8 cellular contexts compared by ENCODE assay signal in the genomic region with DNA sequence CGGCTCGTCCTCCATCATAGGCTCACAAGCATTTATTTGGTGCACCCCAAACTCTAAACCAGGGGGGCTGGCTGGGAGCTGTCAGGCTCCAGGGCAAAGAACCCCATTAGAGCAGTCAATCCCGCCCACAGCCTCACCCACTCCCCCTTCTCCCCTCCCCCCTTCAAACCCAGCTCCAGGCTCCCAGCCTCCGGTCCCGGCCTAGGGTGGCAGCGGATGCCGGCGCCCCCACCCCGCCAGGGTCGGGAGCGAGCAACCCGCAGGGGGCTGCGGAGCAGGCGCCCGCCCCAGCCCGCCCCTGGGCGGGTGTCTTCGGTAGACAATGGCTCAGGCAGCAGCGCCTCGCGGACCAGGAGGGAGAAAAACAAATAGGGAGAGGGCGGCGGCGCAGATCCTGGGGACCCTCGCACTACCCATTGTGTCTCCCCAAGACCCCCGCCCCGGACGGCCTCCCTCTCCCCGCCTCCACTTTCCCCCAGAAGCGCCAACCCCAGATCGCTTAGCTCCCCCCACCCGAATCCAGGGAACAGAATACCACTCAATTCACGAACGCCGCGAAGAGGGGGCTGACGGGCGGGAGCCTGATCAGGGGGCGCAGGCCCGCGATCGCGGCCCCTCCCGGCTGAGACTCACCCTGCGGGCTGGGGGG. TPM values are rescaled to one million over a fixed set of nuclear protein-coding genes. Genes with fewer than 3 reads are reported as not detected.
A peak's percentile ranks its signal among the peaks of the same experiment; 100 is the strongest.
DNase-seq lines count a peak whose midpoint lies in the region; ATAC-seq lines count a peak whose summit lies in the region.

No MANE protein-coding gene starts in this region.

- no peaks in the 10 kb centered on the region for H3K36me3 Mint-ChIP-seq in stimulated activated naive B cell treated with anti-CD40 and anti-IgM and Interleukin-4, amounts not matched to agents 10 μg/mL and 1 μg/mL and 100 μg/mL, for 72 hours

- H3K27ac ChIP-seq in angular gyrus (ENCODE audit: low read depth, low read length) (peak overlapping the region; percentile 55), iPS-20b (ENCODE audit: low read length) (no peak overlapping the region)

- ATAC-seq in stimulated activated naive B cell treated with anti-CD40 and anti-IgM and Interleukin-4, amounts not matched to agents 10 μg/mL and 1 μg/mL and 100 μg/mL, for 72 hours (replicated peaks) = peak; percentile 48 to 59
- ATAC-seq in GM18909 (IDR thresholded peaks at IDR 0.05; ENCODE audit: poor library complexity, unreplicated experiment) (no peak), HG02973 (IDR thresholded peaks at IDR 0.05; ENCODE audit: unreplicated experiment) (no peak)

- no peak for DNase-seq in Jurkat, Clone E6-1 (ENCODE audit: low read depth, low spot score)
- no peak for DNase-seq in stimulated activated naive B cell treated with anti-CD40 and anti-IgM and Interleukin-4, amounts not matched to agents 10 μg/mL and 1 μg/mL and 100 μg/mL, for 72 hours
- DNase-seq in MV-4-11 (lab: John Stamatoyannopoulos, UW) = no peak

- H3K4me3 ChIP-seq in Jurkat, Clone E6-1 (ENCODE audit: low read length) = peak overlapping the region; percentile 65
- H3K4me3 ChIP-seq in iPS-20b (ENCODE audit: low read length) = peak overlapping the region; percentile 81

- H3K36me3 ChIP-seq in ES-I3 (ENCODE audit: insufficient read depth, low read length) (no peaks in the 10 kb centered on the region), iPS-20b (ENCODE audit: insufficient read depth, low read depth, low read length) (no peaks in the 10 kb centered on the region)

- H3K9ac ChIP-seq in ES-I3 (ENCODE audit: low read depth, low read length) (peak overlapping the region; percentile 95), iPS-20b (ENCODE audit: low read depth, low read length) (peak overlapping the region; percentile 87)

- H3K27me3 Mint-ChIP-seq in stimulated activated naive B cell treated with anti-CD40 and anti-IgM and Interleukin-4, amounts not matched to agents 10 μg/mL and 1 μg/mL and 100 μg/mL, for 72 hours = peaks cover 28 to 69% of the 10 kb centered on the region in 2 donors

- peaks cover 9 to 15% of the 10 kb centered on the region in 2 donors for H3K4me1 Mint-ChIP-seq in stimulated activated naive B cell treated with anti-CD40 and anti-IgM and Interleukin-4, amounts not matched to agents 10 μg/mL and 1 μg/mL and 100 μg/mL, for 72 hours

- no peak overlapping the region for H3K27ac Mint-ChIP-seq in stimulated activated naive B cell treated with anti-CD40 and anti-IgM and Interleukin-4, amounts not matched to agents 10 μg/mL and 1 μg/mL and 100 μg/mL, for 72 hours

- H3K4me3 Mint-ChIP-seq in stimulated activated naive B cell treated with anti-CD40 and anti-IgM and Interleukin-4, amounts not matched to agents 10 μg/mL and 1 μg/mL and 100 μg/mL, for 72 hours = peak overlapping the region; percentile 74 to 81

- H3K4me1 ChIP-seq in ES-I3 (ENCODE audit: insufficient read depth, low read length) (peaks cover 20% of the 10 kb centered on the region), iPS-20b (ENCODE audit: insufficient read depth, low read length) (peaks cover 17% of the 10 kb centered on the region)

- H3K9me3 Mint-ChIP-seq in stimulated activated naive B cell treated with anti-CD40 and anti-IgM and Interleukin-4, amounts not matched to agents 10 μg/mL and 1 μg/mL and 100 μg/mL, for 72 hours = no peaks in the 10 kb centered on the region

- peaks cover 30% of the 10 kb centered on the region for H3K27me3 ChIP-seq in iPS-20b (ENCODE audit: insufficient read depth, low read length)

- H3K9me3 ChIP-seq in ES-I3 (ENCODE audit: control insufficient read depth, insufficient read depth, low read length) (no peaks in the 10 kb centered on the region), iPS-20b (ENCODE audit: insufficient read depth, low read depth, low read length) (no peaks in the 10 kb centered on the region)

RNA-seq across cellular contexts. Expression of a gene that starts 0.6 kb away (rescaled TPM):
- 14.3 TPM for polyA plus RNA-seq in Jurkat, Clone E6-1 (2012; ENCODE audit: insufficient read depth, insufficient read length)

RNA-seq across cellular contexts. Expression of a gene that starts 18.0 kb away (rescaled TPM):
- 86.8 TPM for polyA plus RNA-seq in Jurkat, Clone E6-1 (2012; ENCODE audit: insufficient read depth, insufficient read length)

RNA-seq across cellular contexts. Expression of a gene that starts 26.4 kb away (rescaled TPM):
- polyA plus RNA-seq in Jurkat, Clone E6-1 (2012; ENCODE audit: insufficient read depth, insufficient read length) = 3.8 TPM

RNA-seq across cellular contexts. Expression of a gene that starts 38.5 kb away (rescaled TPM):
- 179 TPM for polyA plus RNA-seq in Jurkat, Clone E6-1 (2012; ENCODE audit: insufficient read depth, insufficient read length)

RNA-seq across cellular contexts. Expression of a gene that starts 54.7 kb away (rescaled TPM):
- 2.1 TPM for polyA plus RNA-seq in Jurkat, Clone E6-1 (2012; ENCODE audit: insufficient read depth, insufficient read length)

Comparison
In these comparisons a context has a peak if more than half of its experiments do, and no peak if none do; other contexts are left out.
1. ATAC-seq: peak in stimulated activated naive B cell treated with anti-CD40 and anti-IgM and Interleukin-4, amounts not matched to agents 10 μg/mL and 1 μg/mL and 100 μg/mL, for 72 hours (2 of 2); none in GM18909 (single experiment) and HG02973 (single experiment).